ENCODE assay signal across 1 cellular context in the genomic region with DNA sequence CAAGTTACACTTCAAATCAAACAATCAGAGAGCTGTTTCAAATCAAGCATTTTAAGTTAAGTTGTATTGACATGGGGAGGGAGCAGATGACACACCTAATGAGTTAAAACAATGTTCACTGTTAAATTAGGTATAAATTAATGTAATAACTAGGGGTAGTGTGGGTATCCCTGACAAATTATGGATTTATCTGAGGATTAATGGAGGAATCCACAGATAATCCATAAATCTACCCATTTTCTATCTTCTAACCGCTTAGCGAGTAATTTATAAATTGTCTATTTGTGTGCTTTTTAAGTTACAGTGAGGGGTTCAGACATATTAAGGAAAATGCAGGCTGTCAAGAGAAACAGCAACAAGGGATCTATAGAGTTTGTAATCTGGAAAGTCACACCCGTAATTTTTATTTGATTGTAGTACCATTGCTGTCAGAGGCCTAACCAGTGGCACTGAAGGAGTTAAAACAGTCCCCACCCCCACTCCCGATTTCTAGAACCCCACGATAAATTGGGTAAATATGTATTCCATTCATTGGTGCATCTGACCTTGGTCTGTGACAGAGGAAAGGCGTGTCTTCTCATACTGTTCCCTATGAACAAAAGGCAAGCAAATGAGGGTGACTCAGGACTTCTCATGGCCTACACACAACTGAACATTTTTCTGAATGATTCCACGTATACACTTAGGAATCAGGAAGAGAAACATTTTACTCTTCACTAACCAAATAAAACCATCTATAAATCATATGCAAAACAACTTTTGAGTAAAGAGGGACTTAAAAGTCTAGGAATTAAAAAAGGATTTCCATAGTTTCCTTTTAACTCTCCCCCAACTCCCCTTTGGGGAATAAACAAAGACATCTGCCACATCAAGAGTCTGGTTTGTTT.
A peak's percentile ranks its signal among the peaks of the same experiment; 100 is the strongest.
TF ChIP-seq lines count a peak whose summit lies in the region.

No MANE protein-coding gene starts in this region.

TF ChIP-seq in K562, 482 proteins besides CTCF, POLR2A, EP300 and RAD21 (continued from another document and continues in another):
- TF ChIP-seq, protein P1, sequence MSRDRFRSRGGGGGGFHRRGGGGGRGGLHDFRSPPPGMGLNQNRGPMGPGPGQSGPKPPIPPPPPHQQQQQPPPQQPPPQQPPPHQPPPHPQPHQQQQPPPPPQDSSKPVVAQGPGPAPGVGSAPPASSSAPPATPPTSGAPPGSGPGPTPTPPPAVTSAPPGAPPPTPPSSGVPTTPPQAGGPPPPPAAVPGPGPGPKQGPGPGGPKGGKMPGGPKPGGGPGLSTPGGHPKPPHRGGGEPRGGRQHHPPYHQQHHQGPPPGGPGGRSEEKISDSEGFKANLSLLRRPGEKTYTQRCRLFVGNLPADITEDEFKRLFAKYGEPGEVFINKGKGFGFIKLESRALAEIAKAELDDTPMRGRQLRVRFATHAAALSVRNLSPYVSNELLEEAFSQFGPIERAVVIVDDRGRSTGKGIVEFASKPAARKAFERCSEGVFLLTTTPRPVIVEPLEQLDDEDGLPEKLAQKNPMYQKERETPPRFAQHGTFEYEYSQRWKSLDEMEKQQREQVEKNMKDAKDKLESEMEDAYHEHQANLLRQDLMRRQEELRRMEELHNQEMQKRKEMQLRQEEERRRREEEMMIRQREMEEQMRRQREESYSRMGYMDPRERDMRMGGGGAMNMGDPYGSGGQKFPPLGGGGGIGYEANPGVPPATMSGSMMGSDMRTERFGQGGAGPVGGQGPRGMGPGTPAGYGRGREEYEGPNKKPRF (IDR thresholded peaks at IDR 0.05; ENCODE audit: low read depth, low read length) = no peak
- TF ChIP-seq ZNF507 (tag; conservative IDR thresholded peaks at IDR 0.05) (no peak), ZBTB17 (CRISPR knock-in tag; IDR thresholded peaks at IDR 0.05) (no peak), HNRNPH1 (optimal IDR thresholded peaks at IDR 0.05; ENCODE audit: low read depth, low read length) (no peak), SRSF7 (optimal IDR thresholded peaks at IDR 0.05; ENCODE audit: low read depth, low read length) (no peak), EP400 (IDR thresholded peaks at IDR 0.05) (peak; percentile 68), CCAR2 (IDR thresholded peaks at IDR 0.05; ENCODE audit: low read depth, low read length) (no peak), SAP30 (IDR thresholded peaks at IDR 0.05; ENCODE audit: borderline replicate concordance, insufficient read depth, low read depth, low read length, poor library complexity, severe bottlenecking) (no peak), GTF2A2 (tag; IDR thresholded peaks at IDR 0.05) (no peak), PTRF (tag; IDR thresholded peaks at IDR 0.05) (no peak), C11orf30 (IDR thresholded peaks at IDR 0.05; ENCODE audit: low read depth) (peak; percentile 94), ZSCAN32 (CRISPR knock-in tag; IDR thresholded peaks at IDR 0.05) (peak; percentile 42; the same call in 1 of the 2 replicates), KAT2B (IDR thresholded peaks at IDR 0.05; ENCODE audit: low read depth, low read length) (no peak), RHOXF2B (CRISPR knock-in tag; conservative IDR thresholded peaks at IDR 0.05) (no peak)
- TF ChIP-seq, protein P2, sequence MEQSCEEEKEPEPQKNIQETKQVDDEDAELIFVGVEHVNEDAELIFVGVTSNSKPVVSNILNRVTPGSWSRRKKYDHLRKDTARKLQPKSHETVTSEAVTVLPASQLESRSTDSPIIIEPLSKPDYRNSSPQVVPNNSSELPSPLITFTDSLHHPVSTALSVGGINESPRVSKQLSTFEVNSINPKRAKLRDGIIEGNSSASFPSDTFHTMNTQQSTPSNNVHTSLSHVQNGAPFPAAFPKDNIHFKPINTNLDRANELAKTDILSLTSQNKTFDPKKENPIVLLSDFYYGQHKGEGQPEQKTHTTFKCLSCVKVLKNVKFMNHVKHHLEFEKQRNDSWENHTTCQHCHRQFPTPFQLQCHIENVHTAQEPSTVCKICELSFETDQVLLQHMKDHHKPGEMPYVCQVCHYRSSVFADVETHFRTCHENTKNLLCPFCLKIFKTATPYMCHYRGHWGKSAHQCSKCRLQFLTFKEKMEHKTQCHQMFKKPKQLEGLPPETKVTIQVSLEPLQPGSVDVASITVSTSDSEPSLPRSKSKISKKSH (CRISPR knock-in tag; IDR thresholded peaks at IDR 0.05) = no peak; the same call in 1 of the 2 replicates
- TF ChIP-seq, protein P3, sequence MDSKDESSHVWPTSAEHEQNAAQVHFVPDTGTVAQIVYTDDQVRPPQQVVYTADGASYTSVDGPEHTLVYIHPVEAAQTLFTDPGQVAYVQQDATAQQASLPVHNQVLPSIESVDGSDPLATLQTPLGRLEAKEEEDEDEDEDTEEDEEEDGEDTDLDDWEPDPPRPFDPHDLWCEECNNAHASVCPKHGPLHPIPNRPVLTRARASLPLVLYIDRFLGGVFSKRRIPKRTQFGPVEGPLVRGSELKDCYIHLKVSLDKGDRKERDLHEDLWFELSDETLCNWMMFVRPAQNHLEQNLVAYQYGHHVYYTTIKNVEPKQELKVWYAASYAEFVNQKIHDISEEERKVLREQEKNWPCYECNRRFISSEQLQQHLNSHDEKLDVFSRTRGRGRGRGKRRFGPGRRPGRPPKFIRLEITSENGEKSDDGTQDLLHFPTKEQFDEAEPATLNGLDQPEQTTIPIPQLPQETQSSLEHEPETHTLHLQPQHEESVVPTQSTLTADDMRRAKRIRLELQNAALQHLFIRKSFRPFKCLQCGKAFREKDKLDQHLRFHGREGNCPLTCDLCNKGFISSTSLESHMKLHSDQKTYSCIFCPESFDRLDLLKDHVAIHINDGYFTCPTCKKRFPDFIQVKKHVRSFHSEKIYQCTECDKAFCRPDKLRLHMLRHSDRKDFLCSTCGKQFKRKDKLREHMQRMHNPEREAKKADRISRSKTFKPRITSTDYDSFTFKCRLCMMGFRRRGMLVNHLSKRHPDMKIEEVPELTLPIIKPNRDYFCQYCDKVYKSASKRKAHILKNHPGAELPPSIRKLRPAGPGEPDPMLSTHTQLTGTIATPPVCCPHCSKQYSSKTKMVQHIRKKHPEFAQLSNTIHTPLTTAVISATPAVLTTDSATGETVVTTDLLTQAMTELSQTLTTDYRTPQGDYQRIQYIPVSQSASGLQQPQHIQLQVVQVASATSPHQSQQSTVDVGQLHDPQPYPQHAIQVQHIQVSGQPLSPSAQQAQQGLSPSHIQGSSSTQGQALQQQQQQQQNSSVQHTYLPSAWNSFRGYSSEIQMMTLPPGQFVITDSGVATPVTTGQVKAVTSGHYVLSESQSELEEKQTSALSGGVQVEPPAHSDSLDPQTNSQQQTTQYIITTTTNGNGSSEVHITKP (IDR thresholded peaks at IDR 0.05; ENCODE audit: partially characterized antibody) = peak; percentile 1
- TF ChIP-seq, protein P4, sequence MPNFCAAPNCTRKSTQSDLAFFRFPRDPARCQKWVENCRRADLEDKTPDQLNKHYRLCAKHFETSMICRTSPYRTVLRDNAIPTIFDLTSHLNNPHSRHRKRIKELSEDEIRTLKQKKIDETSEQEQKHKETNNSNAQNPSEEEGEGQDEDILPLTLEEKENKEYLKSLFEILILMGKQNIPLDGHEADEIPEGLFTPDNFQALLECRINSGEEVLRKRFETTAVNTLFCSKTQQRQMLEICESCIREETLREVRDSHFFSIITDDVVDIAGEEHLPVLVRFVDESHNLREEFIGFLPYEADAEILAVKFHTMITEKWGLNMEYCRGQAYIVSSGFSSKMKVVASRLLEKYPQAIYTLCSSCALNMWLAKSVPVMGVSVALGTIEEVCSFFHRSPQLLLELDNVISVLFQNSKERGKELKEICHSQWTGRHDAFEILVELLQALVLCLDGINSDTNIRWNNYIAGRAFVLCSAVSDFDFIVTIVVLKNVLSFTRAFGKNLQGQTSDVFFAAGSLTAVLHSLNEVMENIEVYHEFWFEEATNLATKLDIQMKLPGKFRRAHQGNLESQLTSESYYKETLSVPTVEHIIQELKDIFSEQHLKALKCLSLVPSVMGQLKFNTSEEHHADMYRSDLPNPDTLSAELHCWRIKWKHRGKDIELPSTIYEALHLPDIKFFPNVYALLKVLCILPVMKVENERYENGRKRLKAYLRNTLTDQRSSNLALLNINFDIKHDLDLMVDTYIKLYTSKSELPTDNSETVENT (CRISPR knock-in tag; IDR thresholded peaks at IDR 0.05) = no peak
- TF ChIP-seq, protein P5, sequence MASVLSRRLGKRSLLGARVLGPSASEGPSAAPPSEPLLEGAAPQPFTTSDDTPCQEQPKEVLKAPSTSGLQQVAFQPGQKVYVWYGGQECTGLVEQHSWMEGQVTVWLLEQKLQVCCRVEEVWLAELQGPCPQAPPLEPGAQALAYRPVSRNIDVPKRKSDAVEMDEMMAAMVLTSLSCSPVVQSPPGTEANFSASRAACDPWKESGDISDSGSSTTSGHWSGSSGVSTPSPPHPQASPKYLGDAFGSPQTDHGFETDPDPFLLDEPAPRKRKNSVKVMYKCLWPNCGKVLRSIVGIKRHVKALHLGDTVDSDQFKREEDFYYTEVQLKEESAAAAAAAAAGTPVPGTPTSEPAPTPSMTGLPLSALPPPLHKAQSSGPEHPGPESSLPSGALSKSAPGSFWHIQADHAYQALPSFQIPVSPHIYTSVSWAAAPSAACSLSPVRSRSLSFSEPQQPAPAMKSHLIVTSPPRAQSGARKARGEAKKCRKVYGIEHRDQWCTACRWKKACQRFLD (CRISPR knock-in tag; IDR thresholded peaks at IDR 0.05) = no peak; the same call in 1 of the 2 replicates
- TF ChIP-seq, protein P6, sequence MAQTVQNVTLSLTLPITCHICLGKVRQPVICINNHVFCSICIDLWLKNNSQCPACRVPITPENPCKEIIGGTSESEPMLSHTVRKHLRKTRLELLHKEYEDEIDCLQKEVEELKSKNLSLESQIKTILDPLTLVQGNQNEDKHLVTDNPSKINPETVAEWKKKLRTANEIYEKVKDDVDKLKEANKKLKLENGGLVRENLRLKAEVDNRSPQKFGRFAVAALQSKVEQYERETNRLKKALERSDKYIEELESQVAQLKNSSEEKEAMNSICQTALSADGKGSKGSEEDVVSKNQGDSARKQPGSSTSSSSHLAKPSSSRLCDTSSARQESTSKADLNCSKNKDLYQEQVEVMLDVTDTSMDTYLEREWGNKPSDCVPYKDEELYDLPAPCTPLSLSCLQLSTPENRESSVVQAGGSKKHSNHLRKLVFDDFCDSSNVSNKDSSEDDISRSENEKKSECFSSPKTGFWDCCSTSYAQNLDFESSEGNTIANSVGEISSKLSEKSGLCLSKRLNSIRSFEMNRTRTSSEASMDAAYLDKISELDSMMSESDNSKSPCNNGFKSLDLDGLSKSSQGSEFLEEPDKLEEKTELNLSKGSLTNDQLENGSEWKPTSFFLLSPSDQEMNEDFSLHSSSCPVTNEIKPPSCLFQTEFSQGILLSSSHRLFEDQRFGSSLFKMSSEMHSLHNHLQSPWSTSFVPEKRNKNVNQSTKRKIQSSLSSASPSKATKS (CRISPR knock-in tag; IDR thresholded peaks at IDR 0.05) = no peak
- TF ChIP-seq, protein P7, sequence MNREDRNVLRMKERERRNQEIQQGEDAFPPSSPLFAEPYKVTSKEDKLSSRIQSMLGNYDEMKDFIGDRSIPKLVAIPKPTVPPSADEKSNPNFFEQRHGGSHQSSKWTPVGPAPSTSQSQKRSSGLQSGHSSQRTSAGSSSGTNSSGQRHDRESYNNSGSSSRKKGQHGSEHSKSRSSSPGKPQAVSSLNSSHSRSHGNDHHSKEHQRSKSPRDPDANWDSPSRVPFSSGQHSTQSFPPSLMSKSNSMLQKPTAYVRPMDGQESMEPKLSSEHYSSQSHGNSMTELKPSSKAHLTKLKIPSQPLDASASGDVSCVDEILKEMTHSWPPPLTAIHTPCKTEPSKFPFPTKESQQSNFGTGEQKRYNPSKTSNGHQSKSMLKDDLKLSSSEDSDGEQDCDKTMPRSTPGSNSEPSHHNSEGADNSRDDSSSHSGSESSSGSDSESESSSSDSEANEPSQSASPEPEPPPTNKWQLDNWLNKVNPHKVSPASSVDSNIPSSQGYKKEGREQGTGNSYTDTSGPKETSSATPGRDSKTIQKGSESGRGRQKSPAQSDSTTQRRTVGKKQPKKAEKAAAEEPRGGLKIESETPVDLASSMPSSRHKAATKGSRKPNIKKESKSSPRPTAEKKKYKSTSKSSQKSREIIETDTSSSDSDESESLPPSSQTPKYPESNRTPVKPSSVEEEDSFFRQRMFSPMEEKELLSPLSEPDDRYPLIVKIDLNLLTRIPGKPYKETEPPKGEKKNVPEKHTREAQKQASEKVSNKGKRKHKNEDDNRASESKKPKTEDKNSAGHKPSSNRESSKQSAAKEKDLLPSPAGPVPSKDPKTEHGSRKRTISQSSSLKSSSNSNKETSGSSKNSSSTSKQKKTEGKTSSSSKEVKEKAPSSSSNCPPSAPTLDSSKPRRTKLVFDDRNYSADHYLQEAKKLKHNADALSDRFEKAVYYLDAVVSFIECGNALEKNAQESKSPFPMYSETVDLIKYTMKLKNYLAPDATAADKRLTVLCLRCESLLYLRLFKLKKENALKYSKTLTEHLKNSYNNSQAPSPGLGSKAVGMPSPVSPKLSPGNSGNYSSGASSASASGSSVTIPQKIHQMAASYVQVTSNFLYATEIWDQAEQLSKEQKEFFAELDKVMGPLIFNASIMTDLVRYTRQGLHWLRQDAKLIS (CRISPR knock-in tag; IDR thresholded peaks at IDR 0.05) = no peak; the same call in 1 of the 2 replicates
- TF ChIP-seq, protein P8, sequence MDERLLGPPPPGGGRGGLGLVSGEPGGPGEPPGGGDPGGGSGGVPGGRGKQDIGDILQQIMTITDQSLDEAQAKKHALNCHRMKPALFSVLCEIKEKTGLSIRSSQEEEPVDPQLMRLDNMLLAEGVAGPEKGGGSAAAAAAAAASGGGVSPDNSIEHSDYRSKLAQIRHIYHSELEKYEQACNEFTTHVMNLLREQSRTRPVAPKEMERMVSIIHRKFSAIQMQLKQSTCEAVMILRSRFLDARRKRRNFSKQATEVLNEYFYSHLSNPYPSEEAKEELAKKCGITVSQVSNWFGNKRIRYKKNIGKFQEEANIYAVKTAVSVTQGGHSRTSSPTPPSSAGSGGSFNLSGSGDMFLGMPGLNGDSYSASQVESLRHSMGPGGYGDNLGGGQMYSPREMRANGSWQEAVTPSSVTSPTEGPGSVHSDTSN (CRISPR knock-in tag; IDR thresholded peaks at IDR 0.05; ENCODE audit: low read depth) = no peak
- TF ChIP-seq, protein P8 (tag; conservative IDR thresholded peaks at IDR 0.05; ENCODE audit: low read depth) = peak; percentile 54; the same call in 1 of the 2 replicates
- TF ChIP-seq, protein P9, sequence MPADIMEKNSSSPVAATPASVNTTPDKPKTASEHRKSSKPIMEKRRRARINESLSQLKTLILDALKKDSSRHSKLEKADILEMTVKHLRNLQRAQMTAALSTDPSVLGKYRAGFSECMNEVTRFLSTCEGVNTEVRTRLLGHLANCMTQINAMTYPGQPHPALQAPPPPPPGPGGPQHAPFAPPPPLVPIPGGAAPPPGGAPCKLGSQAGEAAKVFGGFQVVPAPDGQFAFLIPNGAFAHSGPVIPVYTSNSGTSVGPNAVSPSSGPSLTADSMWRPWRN (IDR thresholded peaks at IDR 0.05; ENCODE audit: low read depth) = 0 out of 2 replicates have a peak, but pooled peaks have one; percentile 7
- TF ChIP-seq, protein P10, sequence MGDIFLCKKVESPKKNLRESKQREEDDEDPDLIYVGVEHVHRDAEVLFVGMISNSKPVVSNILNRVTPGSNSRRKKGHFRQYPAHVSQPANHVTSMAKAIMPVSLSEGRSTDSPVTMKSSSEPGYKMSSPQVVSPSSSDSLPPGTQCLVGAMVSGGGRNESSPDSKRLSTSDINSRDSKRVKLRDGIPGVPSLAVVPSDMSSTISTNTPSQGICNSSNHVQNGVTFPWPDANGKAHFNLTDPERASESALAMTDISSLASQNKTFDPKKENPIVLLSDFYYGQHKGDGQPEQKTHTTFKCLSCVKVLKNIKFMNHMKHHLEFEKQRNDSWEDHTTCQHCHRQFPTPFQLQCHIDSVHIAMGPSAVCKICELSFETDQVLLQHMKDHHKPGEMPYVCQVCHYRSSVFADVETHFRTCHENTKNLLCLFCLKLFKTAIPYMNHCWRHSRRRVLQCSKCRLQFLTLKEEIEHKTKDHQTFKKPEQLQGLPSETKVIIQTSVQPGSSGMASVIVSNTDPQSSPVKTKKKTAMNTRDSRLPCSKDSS (IDR thresholded peaks at IDR 0.05; ENCODE audit: low read depth, partially characterized antibody) = no peak
